20 cellular contexts compared by ENCODE assay signal in the genomic region with DNA sequence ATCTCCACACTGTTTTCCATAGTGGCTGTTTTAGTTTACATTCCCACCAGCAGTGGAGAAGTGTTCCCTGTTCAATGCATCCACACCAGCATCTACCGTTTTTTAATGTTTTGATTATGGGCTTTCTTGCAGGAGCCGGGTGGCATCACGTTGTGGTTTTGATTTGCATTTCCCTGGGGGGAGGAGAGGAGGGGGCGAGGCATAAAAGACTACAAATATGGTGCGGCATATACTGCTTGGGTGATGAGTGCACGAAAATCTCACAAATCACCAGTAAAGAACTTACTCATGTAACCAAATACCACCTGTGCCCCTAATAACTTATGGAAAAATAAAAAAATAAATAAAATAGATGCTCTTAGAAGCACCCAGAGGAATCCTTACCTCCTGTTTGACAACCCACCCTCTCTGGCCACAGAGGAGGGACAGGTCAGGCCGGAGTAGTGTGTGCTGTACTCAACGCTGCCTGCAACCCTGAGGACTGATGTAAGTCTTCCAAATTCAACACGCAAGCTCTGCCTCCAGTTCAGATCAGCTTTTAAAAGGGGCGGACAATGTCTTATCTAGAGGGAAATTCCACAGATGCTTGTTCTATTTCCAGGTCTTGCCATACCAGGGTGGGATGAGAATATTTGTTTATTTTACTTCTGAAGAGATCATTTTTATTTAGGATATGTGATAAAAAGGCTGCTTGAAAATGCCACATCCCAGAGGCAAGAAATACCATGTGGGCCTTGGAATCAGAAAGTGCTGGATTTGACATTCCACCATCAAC.
DNase-seq lines count a peak whose midpoint lies in the region; ATAC-seq, FAIRE-seq and TF ChIP-seq lines count a peak whose summit lies in the region.
"Had no signal": no experiment of that assay in that cellular context is flagged by ENCODE, and none has a peak within 500 bp of the region (broad histone marks: within the 10 kb centered on the region; RNA-seq: fewer than 3 reads in every experiment).

No MANE protein-coding gene starts in this region.

- peak; percentile 54 to 58 for DNase-seq in cardiac muscle cell (ENCODE audit: low read depth in 1 of 2, low spot score in 1 of 2)
- DNase-seq in Right ventricle myocardium superior = no peak
- DNase-seq in astrocyte (ENCODE audit: low read depth) = peak; percentile 40
- DNase-seq in right lobe of liver = no peak
- DNase-seq in upper lobe of right lung = no peak
- no peak for DNase-seq in vagina (ENCODE audit: extremely low spot score in 2 of 2)
- DNase-seq in activated gamma-delta T cell (lab: John Stamatoyannopoulos, UW) = no peak
- DNase-seq: 8988T; activated CD4-positive, CD25-positive, alpha-beta regulatory T cell; foreskin melanocyte; KBM-7; NCI-H1092; NCI-H2107; stimulated activated naive CD4-positive, alpha-beta T cell had no signal

- intact Hi-C loops in Right ventricle myocardium superior (cut with DNase I) = no loop called here
- intact Hi-C loops in right lobe of liver (cut with DNase I) = no loop called here
- intact Hi-C loops in upper lobe of right lung (cut with DNase I) = no loop called here
- intact Hi-C loops in vagina (cut with DNase I) = no loop called here

- FAIRE-seq in astrocyte (lab: Jason Lieb, UNC) = no peak
- FAIRE-seq: endometrium had no signal

- TF ChIP-seq POLR2A in right lobe of liver (IDR thresholded peaks at IDR 0.05) (no peak), vagina (IDR thresholded peaks at IDR 0.05) (no peak)

- peaks cover 17% of the 10 kb centered on the region for H3K4me1 Mint-ChIP-seq in astrocyte (ENCODE audit: low read depth, unreplicated experiment)

- no peak overlapping the region for H2AFZ ChIP-seq in astrocyte (ENCODE audit: low read depth, low read length)

- no peaks in the 10 kb centered on the region for H3K36me3 Mint-ChIP-seq in astrocyte (ENCODE audit: low read depth, unreplicated experiment)
- H3K36me3 Mint-ChIP-seq: T-cell had no signal

- no peaks in the 10 kb centered on the region for H3K79me2 ChIP-seq in astrocyte (ENCODE audit: insufficient read depth, low read length)

- ATAC-seq in Right ventricle myocardium superior (ENCODE audit: poor library complexity) = no peak
- ATAC-seq in right lobe of liver = peak in 3 of 4 donors; percentile 27 to 35 (median 31)
- peak; percentile 57 for ATAC-seq in upper lobe of right lung
- no peak for ATAC-seq in HG03159 (IDR thresholded peaks at IDR 0.05; ENCODE audit: unreplicated experiment)

- peaks cover 2% of the 10 kb centered on the region for H3K9me3 Mint-ChIP-seq in astrocyte (ENCODE audit: unreplicated experiment)
- H3K9me3 Mint-ChIP-seq: T-cell had no signal

- H3K4me3 Mint-ChIP-seq in astrocyte (ENCODE audit: unreplicated experiment) = no peak overlapping the region
- H3K4me3 Mint-ChIP-seq: T-cell had no signal

- H3K27ac ChIP-seq in cardiac muscle cell (peak overlapping the region; percentile 89), astrocyte (ENCODE audit: low read depth, low read length) (peak overlapping the region; percentile 66), right lobe of liver (no peak overlapping the region), upper lobe of right lung (no peak overlapping the region), vagina (no peak overlapping the region)
- H3K27ac ChIP-seq: C4-2B, Peyer's patch had no signal

- H3K9me3 ChIP-seq in cardiac muscle cell (ENCODE audit: low read depth) (no peaks in the 10 kb centered on the region), astrocyte (ENCODE audit: insufficient read depth, low read depth, low read length) (peaks cover 5% of the 10 kb centered on the region), right lobe of liver (no peaks in the 10 kb centered on the region), upper lobe of right lung (no peaks in the 10 kb centered on the region), vagina (no peaks in the 10 kb centered on the region)
- H3K9me3 ChIP-seq: Peyer's patch, tibial artery had no signal

- H3K36me3 ChIP-seq in cardiac muscle cell (no peaks in the 10 kb centered on the region), astrocyte (ENCODE audit: insufficient read depth, low read length) (no peaks in the 10 kb centered on the region), right lobe of liver (no peaks in the 10 kb centered on the region), upper lobe of right lung (no peaks in the 10 kb centered on the region), vagina (no peaks in the 10 kb centered on the region)
- H3K36me3 ChIP-seq: Peyer's patch, tibial artery had no signal

- TF ChIP-seq CTCF in cardiac muscle cell (IDR thresholded peaks at IDR 0.05; ENCODE audit: low read depth, low read length) (no peak), astrocyte (IDR thresholded peaks at IDR 0.05; ENCODE audit: insufficient read depth, low read depth, low read length) (no peak), right lobe of liver (IDR thresholded peaks at IDR 0.05) (no peak), upper lobe of right lung (IDR thresholded peaks at IDR 0.05) (no peak), vagina (IDR thresholded peaks at IDR 0.05) (no peak)

- no peaks in the 10 kb centered on the region for H3K27me3 ChIP-seq in cardiac muscle cell
- H3K27me3 ChIP-seq in astrocyte (ENCODE audit: insufficient read depth, low read length) = no peaks in the 10 kb centered on the region
- no peaks in the 10 kb centered on the region for H3K27me3 ChIP-seq in right lobe of liver
- no peaks in the 10 kb centered on the region for H3K27me3 ChIP-seq in upper lobe of right lung
- H3K27me3 ChIP-seq in vagina = no peaks in the 10 kb centered on the region
- H3K27me3 ChIP-seq: Peyer's patch, tibial artery had no signal

- peak overlapping the region; percentile 21 for H3K9ac ChIP-seq in astrocyte (ENCODE audit: low read length)

- H3K27ac Mint-ChIP-seq in astrocyte (ENCODE audit: unreplicated experiment) = peak overlapping the region; percentile 23
- H3K27ac Mint-ChIP-seq: T-cell had no signal

- 49% methylated on average over 9 of the region's 10 CpGs for WGBS in right lobe of liver (ENCODE audit: insufficient coverage, low coverage, low lambda C conversion rate, missing lambda C conversion rate)

- peak overlapping the region; percentile 49 for H3K4me2 ChIP-seq in astrocyte (ENCODE audit: low read length)

- H3K4me1 ChIP-seq in cardiac muscle cell (ENCODE audit: low read depth) (peaks cover 20% of the 10 kb centered on the region), astrocyte (ENCODE audit: insufficient read depth, low read length) (peaks cover 7% of the 10 kb centered on the region), right lobe of liver (peaks cover 0 to 11% (median 5%) of the 10 kb centered on the region in 4 donors), upper lobe of right lung (peaks cover 13% of the 10 kb centered on the region), vagina (no peaks in the 10 kb centered on the region)

- no peaks in the 10 kb centered on the region for H3K27me3 Mint-ChIP-seq in astrocyte (ENCODE audit: low read depth, unreplicated experiment)

- no peak overlapping the region for H3K4me3 ChIP-seq in cardiac muscle cell
- no peak overlapping the region for H3K4me3 ChIP-seq in astrocyte (ENCODE audit: insufficient read depth, low read depth, low read length)
- no peak overlapping the region for H3K4me3 ChIP-seq in right lobe of liver
- no peak overlapping the region for H3K4me3 ChIP-seq in upper lobe of right lung
- H3K4me3 ChIP-seq in vagina = no peak overlapping the region
- H3K4me3 ChIP-seq: Peyer's patch, tibial artery had no signal

- no peaks in the 10 kb centered on the region for H4K20me1 ChIP-seq in astrocyte (ENCODE audit: insufficient read depth, low read length)

Comparison
In these comparisons a context has a peak if more than half of its experiments do, and no peak if none do; other contexts are left out.
1. DNase-seq: peak in cardiac muscle cell (2 of 2) and astrocyte (single experiment); none in Right ventricle myocardium superior (single experiment), right lobe of liver (0 of 3), upper lobe of right lung (single experiment), vagina (0 of 2) and activated gamma-delta T cell (single experiment).
2. H3K27ac ChIP-seq: peak in cardiac muscle cell (single experiment) and astrocyte (single experiment); none in right lobe of liver (0 of 3), upper lobe of right lung (single experiment) and vagina (single experiment).
3. ATAC-seq: peak in right lobe of liver (3 of 4) and upper lobe of right lung (single experiment); none in Right ventricle myocardium superior (single experiment) and HG03159 (single experiment).